In the genomic region with DNA sequence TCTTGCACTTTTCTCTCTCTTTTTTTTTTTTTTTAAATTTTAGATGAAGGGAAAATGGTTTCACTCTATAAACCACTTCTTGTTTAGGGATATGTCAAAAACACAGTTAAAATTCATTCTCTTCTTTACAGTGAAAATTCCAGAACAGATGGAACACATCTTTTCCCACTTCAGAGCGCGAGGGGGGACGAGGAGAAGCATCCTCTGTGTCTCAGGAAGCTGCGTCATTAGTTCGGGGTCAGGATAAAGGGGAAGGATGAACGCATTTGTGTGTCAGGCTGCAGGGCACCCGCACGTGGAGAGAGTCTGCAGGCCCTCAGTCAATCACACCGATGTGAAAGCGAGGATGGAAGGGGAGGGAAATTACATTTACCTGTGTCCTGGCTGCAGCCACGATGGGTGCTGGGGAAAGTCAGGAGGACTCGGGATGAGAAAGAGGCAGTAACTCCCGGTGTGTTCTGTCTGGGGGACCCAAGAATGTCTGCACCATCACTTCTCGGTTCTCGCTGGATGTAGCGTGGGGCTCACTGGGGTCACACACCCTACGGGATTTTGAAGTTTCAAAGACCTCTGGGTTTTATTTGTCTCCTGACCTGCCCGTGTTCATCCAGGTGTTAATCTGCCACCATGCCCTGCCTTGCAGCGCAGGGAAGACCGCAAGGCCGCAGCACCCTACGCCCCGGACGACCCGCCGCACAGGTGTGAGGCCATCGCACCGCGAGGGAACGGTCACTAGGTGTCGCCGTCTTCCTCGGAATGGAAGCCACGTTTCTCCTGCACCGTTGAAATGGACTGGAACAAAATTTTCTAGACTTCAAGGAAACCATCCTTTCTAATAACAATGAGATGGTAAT, we compare ENCODE assay signal across 8 cellular contexts.
DNase-seq lines count a peak whose midpoint lies in the region; ATAC-seq and TF ChIP-seq lines count a peak whose summit lies in the region.

No MANE protein-coding gene starts in this region.

- no peak overlapping the region for H3K4me3 ChIP-seq in GM23248

- WGBS in GM23248 (ENCODE audit: low coverage in 1 of 2, low lambda C conversion rate in 2 of 2, missing lambda C conversion rate in 2 of 2), 2 experiments: 27% methylated on average over 35 of the region's 35 CpGs

- DNase-seq in EH (ENCODE audit: low read depth) (peak; percentile 62), GM23248 (peak; percentile 78), NCI-H460 (ENCODE audit: extremely low read depth, low read depth) (peak; percentile 26), endothelial cell (ENCODE audit: low spot score) (peak; percentile 84), mucosa of gallbladder (ENCODE audit: low spot score) (peak; percentile 65)
- peak; percentile 20 to 52 for DNase-seq in activated CD8-positive, alpha-beta memory T cell treated with anti-CD3 and anti-CD28 coated beads for 1 hour (ENCODE audit: extremely low read depth in 1 of 2, low read depth in 1 of 2)
- DNase-seq in stimulated activated CD8-positive, alpha-beta memory T cell treated with anti-CD3 and anti-CD28 coated beads, Interleukin-7, amount 100 ng/mL, for 1 hour (ENCODE audit: low read depth in 2 of 2): peak; percentile 37 to 60

- no peaks in the 10 kb centered on the region for H4K20me1 ChIP-seq in GM23248 (ENCODE audit: insufficient read depth)

- H3K4me2 ChIP-seq in GM23248 (ENCODE audit: unreplicated experiment): no peak overlapping the region

- H3K9me3 Mint-ChIP-seq in endothelial cell (ENCODE audit: unreplicated experiment): no peaks in the 10 kb centered on the region

- no peak overlapping the region for H3K9ac ChIP-seq in GM23248

- no peaks in the 10 kb centered on the region for H3K36me3 Mint-ChIP-seq in endothelial cell (ENCODE audit: low read depth, unreplicated experiment)

- H3K9me3 ChIP-seq in GM23248 (ENCODE audit: low read depth): no peaks in the 10 kb centered on the region

- H3K4me1 ChIP-seq in GM23248 (ENCODE audit: insufficient read depth): no peaks in the 10 kb centered on the region

- ATAC-seq in HG03565 (IDR thresholded peaks at IDR 0.05; ENCODE audit: unreplicated experiment): no peak

- H3K27me3 Mint-ChIP-seq in endothelial cell (ENCODE audit: unreplicated experiment): peaks cover 10% of the 10 kb centered on the region

- no peak overlapping the region for H3K27ac ChIP-seq in GM23248

- in situ Hi-C loops in GM23248 (cut with MboI): loop anchor here (25.0 kb wide), 3 partner anchors 998 to 1423 kb away; no protein-coding TSS in a partner anchor

- H3K4me3 Mint-ChIP-seq in endothelial cell (ENCODE audit: unreplicated experiment): peak overlapping the region; percentile 83

- peak; percentile 79 for TF ChIP-seq CTCF in endothelial cell (IDR thresholded peaks at IDR 0.05; ENCODE audit: unreplicated experiment)

- H3K79me2 ChIP-seq in GM23248 (ENCODE audit: insufficient read depth): no peaks in the 10 kb centered on the region

- no peaks in the 10 kb centered on the region for H3K27me3 ChIP-seq in GM23248 (replicated peaks; ENCODE audit: insufficient read depth)

- H3F3A ChIP-seq in GM23248 (ENCODE audit: insufficient read depth): no peaks in the 10 kb centered on the region

- H3K36me3 ChIP-seq in GM23248 (ENCODE audit: low read depth): no peaks in the 10 kb centered on the region

- peaks cover 49% of the 10 kb centered on the region for H3K4me1 Mint-ChIP-seq in endothelial cell (ENCODE audit: unreplicated experiment)

- H3K9me2 ChIP-seq in GM23248 (ENCODE audit: insufficient read depth): no peaks in the 10 kb centered on the region

- H3K27ac Mint-ChIP-seq in endothelial cell (ENCODE audit: unreplicated experiment): peak overlapping the region; percentile 76

- no peak overlapping the region for H2AFZ ChIP-seq in GM23248

Comparison
In these comparisons a context has a peak if more than half of its experiments do, and no peak if none do; other contexts are left out.
1. DNase-seq: peak in every context shown above with its lines; median percentile 84 in endothelial cell; 78 in GM23248; 65 in mucosa of gallbladder; 62 in EH; 48 in stimulated activated CD8-positive, alpha-beta memory T cell treated with anti-CD3 and anti-CD28 coated beads, Interleukin-7, amount 100 ng/mL, for 1 hour; 36 in activated CD8-positive, alpha-beta memory T cell treated with anti-CD3 and anti-CD28 coated beads for 1 hour; 26 in NCI-H460.